22 cellular contexts compared by ENCODE assay signal in the genomic region with DNA sequence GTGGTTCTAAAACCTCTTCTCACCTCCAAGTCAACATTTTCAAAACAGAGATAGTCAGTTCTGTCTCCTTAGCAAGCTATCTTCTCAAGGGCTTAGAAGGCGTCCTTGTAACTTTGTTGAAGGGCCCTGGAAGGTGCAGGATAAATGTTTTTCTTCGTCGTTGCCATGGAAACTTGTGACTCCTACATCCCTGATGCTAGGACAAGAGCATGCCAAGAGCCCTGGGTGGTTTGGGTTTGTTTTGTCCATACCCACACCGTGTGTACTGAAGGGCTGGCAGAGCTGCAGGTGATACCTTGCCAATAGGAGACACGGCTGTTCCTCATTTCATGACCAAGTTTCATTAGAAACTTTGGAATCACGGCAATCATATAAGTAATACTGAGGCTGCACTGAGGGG.
DNase-seq lines count a peak whose midpoint lies in the region; ATAC-seq and TF ChIP-seq lines count a peak whose summit lies in the region.
"Had no signal": no experiment of that assay in that cellular context is flagged by ENCODE, and none has a peak within 500 bp of the region (broad histone marks: within the 10 kb centered on the region; RNA-seq: fewer than 3 reads in every experiment).

No MANE protein-coding gene starts in this region.

- WGBS in heart right ventricle, 2 donors = 92 to 95% methylated on average over 6 of the region's 6 CpGs
- 58 to 68% methylated on average over 6 of the region's 6 CpGs for WGBS in thyroid gland, 2 donors

- no peak for TF ChIP-seq CTCF in heart right ventricle (IDR thresholded peaks at IDR 0.05)
- no peak for TF ChIP-seq CTCF in thyroid gland (IDR thresholded peaks at IDR 0.05)

- H3K27me3 ChIP-seq in heart right ventricle (no peaks in the 10 kb centered on the region), thyroid gland (no peaks in the 10 kb centered on the region)
- H3K27me3 ChIP-seq: BE2C; BLaER1 treated with 17β-estradiol and CSF1 and Interleukin-3, amounts not matched to agents 10 nM and 100 nM had no signal

- no peak for TF ChIP-seq POLR2A in thyroid gland (IDR thresholded peaks at IDR 0.05)

- no peaks in the 10 kb centered on the region for H3K9me3 ChIP-seq in heart right ventricle
- no peaks in the 10 kb centered on the region for H3K9me3 ChIP-seq in thyroid gland
- H3K9me3 ChIP-seq: A549; BE2C; BLaER1 treated with 17β-estradiol and CSF1 and Interleukin-3, amounts not matched to agents 10 nM and 100 nM; HAP-1 had no signal

- H3K4me1 ChIP-seq in heart right ventricle (peaks cover 29 to 100% (median 73%) of the 10 kb centered on the region in 9 donors), thyroid gland (peaks cover 80 to 100% of the 10 kb centered on the region in 2 donors)
- H3K4me1 ChIP-seq: A549, HAP-1 had no signal

- no peak for ATAC-seq in heart right ventricle
- no peak for ATAC-seq in left cardiac atrium
- ATAC-seq: A549, GM23338 had no signal

- no peak overlapping the region for H3K4me3 ChIP-seq in heart right ventricle
- no peak overlapping the region for H3K4me3 ChIP-seq in thyroid gland (replicated peaks in 1 of 3)
- H3K4me3 ChIP-seq: A549; BLaER1 treated with 17β-estradiol and CSF1 and Interleukin-3, amounts not matched to agents 10 nM and 100 nM; GM23338; HAP-1 had no signal

- H3K27ac ChIP-seq in heart right ventricle = peak overlapping the region in 6 of 10 donors; percentile 4 to 95 (median 88)
- peak overlapping the region in 2 of 3 donors; percentile 78 to 86 for H3K27ac ChIP-seq in thyroid gland
- H3K27ac ChIP-seq: A549; BLaER1 treated with 17β-estradiol and CSF1 and Interleukin-3, amounts not matched to agents 10 nM and 100 nM had no signal

- H3K36me3 ChIP-seq in heart right ventricle (no peaks in the 10 kb centered on the region), thyroid gland (no peaks in the 10 kb centered on the region)
- H3K36me3 ChIP-seq: BE2C; BLaER1 treated with 17β-estradiol and CSF1 and Interleukin-3, amounts not matched to agents 10 nM and 100 nM; HAP-1 had no signal

- intact Hi-C loops in heart right ventricle (cut with DNase I) (loop anchor here in 1 of 10 donors (5.0 kb wide), 1 partner anchor 42 kb away; no protein-coding TSS in a partner anchor), left cardiac atrium (cut with DNase I) (loop anchor here in 1 of 2 donors (5.0 kb wide), 1 partner anchor 37 kb away; no protein-coding TSS in a partner anchor), thyroid gland (cut with DNase I) (no loop called here)

- DNase-seq in heart right ventricle (no peak), left cardiac atrium (no peak), M059J (ENCODE audit: low read depth) (peak; percentile 3), cerebellum (ENCODE audit: low spot score) (peak; percentile 60), thyroid gland (no peak), GOT3 (lab: John Stamatoyannopoulos, UW) (no peak)
- DNase-seq in activated CD4-positive, alpha-beta T cell treated with anti-CD3 and anti-CD28 coated beads for 4 hours = no peak
- DNase-seq: 8988T; ACHN; AML-193; BE2C; CD4-positive, alpha-beta T cell; CD8-positive, alpha-beta memory T cell; DMS 273 treated with DMSO at 0.1 percent for 48 hours; DMS79; EL; GF-D8; HFFc6 had no signal

Comparison
In these comparisons a context has a peak if more than half of its experiments do, and no peak if none do; other contexts are left out.
1. DNase-seq: peak in M059J (single experiment) and cerebellum (single experiment); none in heart right ventricle (0 of 2), left cardiac atrium (single experiment), thyroid gland (0 of 2), GOT3 (single experiment) and activated CD4-positive, alpha-beta T cell treated with anti-CD3 and anti-CD28 coated beads for 4 hours (0 of 2).